In the genomic region with DNA sequence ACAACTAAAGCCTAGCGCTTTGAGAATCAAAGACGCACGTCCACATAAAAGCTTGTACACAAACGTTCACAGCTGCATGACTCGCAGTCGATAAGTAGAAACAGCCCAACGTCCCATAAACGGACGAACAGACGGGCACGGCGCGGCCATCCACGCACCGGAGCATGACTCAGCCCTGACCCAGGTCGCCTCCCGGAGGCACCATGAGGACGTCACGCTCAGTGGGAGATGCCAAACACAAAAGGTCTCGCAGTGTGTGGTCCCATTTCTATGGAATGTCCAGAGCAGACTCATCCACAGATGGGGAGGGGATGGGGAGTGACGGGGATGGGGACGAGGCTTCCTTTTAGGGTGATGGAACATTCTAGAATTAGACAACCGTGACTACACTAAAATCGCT, we compare ENCODE assay signal across 1 cellular context.
TF ChIP-seq lines count a peak whose summit lies in the region.

No MANE protein-coding gene starts in this region.

TF ChIP-seq in A549, 52 proteins besides CTCF, POLR2A, EP300 and RAD21:
- TF ChIP-seq MAZ (IDR thresholded peaks at IDR 0.05; ENCODE audit: borderline replicate concordance, low read depth, low read length) (no peak), EHMT2 (IDR thresholded peaks at IDR 0.05; ENCODE audit: low read depth) (no peak), JUNB (IDR thresholded peaks at IDR 0.05) (peak; percentile 83), GATA3 (IDR thresholded peaks at IDR 0.05; ENCODE audit: borderline replicate concordance) (peak; percentile 87), MAFK (IDR thresholded peaks at IDR 0.05; ENCODE audit: partially characterized antibody) (peak; percentile 19), CEBPB (IDR thresholded peaks at IDR 0.05) (0 out of 4 replicates have a peak, but pooled peaks of 1 of the 2 experiments have one; percentile 3), NFE2L2 (conservative IDR thresholded peaks at IDR 0.05; ENCODE audit: low read length) (0 out of 2 replicates have a peak, but pooled peaks have one; percentile 15), CBX8 (IDR thresholded peaks at IDR 0.05) (no peak), RARB (CRISPR knock-in tag; IDR thresholded peaks at IDR 0.05) (peak; percentile 56; the same call in 1 of the 2 replicates), FOSL2 (IDR thresholded peaks at IDR 0.05) (peak; percentile 70), FOSL2 (CRISPR knock-in tag; IDR thresholded peaks at IDR 0.05) (peak; percentile 93), NPAS2 (CRISPR knock-in tag; IDR thresholded peaks at IDR 0.05; ENCODE audit: borderline replicate concordance) (no peak), PHF8 (IDR thresholded peaks at IDR 0.05; ENCODE audit: borderline replicate concordance, low read depth) (no peak), JUN (IDR thresholded peaks at IDR 0.05) (peak; percentile 86 to 87; a peak in 4 of 5 replicates)
- TF ChIP-seq, protein P1, sequence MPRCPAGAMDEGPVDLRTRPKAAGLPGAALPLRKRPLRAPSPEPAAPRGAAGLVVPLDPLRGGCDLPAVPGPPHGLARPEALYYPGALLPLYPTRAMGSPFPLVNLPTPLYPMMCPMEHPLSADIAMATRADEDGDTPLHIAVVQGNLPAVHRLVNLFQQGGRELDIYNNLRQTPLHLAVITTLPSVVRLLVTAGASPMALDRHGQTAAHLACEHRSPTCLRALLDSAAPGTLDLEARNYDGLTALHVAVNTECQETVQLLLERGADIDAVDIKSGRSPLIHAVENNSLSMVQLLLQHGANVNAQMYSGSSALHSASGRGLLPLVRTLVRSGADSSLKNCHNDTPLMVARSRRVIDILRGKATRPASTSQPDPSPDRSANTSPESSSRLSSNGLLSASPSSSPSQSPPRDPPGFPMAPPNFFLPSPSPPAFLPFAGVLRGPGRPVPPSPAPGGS (IDR thresholded peaks at IDR 0.05): peak; percentile 51; the same call in 1 of the 3 replicates
- TF ChIP-seq, protein P2, sequence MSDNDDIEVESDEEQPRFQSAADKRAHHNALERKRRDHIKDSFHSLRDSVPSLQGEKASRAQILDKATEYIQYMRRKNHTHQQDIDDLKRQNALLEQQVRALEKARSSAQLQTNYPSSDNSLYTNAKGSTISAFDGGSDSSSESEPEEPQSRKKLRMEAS (IDR thresholded peaks at IDR 0.05): peak; percentile 91
